In the genomic region with DNA sequence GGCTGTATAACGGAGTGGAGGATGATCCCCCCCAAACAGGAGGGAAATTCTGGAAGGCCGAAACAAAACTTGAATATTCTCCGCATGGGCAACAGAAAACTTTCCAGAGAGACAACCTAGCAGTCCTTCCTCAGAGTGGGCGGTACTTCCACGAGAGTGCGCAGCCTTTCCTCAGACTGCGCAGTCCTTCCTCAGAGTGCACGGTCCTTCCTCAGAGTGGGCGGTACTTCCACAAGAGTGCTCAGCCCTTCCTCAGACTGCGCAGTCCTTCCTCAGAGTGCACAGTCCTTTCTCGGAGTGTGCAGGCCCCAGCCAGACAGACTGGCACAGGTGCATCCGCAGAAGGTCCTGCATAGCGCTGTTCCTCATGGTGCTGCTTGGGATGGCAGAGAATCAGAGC, we compare ENCODE assay signal across 19 cellular contexts. TPM values are rescaled to one million over a fixed set of nuclear protein-coding genes. Genes with fewer than 3 reads are reported as not detected.
DNase-seq lines count a peak whose midpoint lies in the region; ATAC-seq, FAIRE-seq and TF ChIP-seq lines count a peak whose summit lies in the region.
"Had no signal": no experiment of that assay in that cellular context is flagged by ENCODE, and none has a peak within 500 bp of the region (broad histone marks: within the 10 kb centered on the region; RNA-seq: fewer than 3 reads in every experiment).

No MANE protein-coding gene starts in this region.

- intact Hi-C loops in HepG2 (cut with micrococcal nuclease; ENCODE audit: unreplicated experiment) (no loop called here), right lobe of liver (cut with DNase I) (loop anchor here in 1 of 2 donors (10.0 kb wide), 2 partner anchors 58 to 72 kb away; no protein-coding TSS in a partner anchor), PC-9 (cut with micrococcal nuclease; ENCODE audit: unreplicated experiment) (no loop called here)

- TF ChIP-seq EP300 in HepG2 (IDR thresholded peaks at IDR 0.05; ENCODE audit: low read depth in 2 of 2, low read length in 2 of 2) (no peak), HepG2 (CRISPR knock-in tag; IDR thresholded peaks at IDR 0.05; ENCODE audit: borderline replicate concordance) (no peak)

- no peak overlapping the region for H3K4me2 ChIP-seq in HepG2 (ENCODE audit: low read depth, low read length)
- no peak overlapping the region for H3K4me2 ChIP-seq in DND-41 (ENCODE audit: insufficient read depth, low read length)
- H3K4me2 ChIP-seq in PC-9 = no peak overlapping the region

- peak overlapping the region in 1 of 8 donors; percentile 79 for H3K27ac Mint-ChIP-seq in CD8-positive, alpha-beta memory T cell
- H3K27ac Mint-ChIP-seq: CD4-positive, CD25-positive, alpha-beta regulatory T cell; HFFc6 had no signal

- no peaks in the 10 kb centered on the region for H3F3A ChIP-seq in PC-9 (ENCODE audit: insufficient read depth, low read depth)

- no peak for TF ChIP-seq RAD21 in HepG2 (CRISPR knock-in tag; IDR thresholded peaks at IDR 0.05)

- TF ChIP-seq CTCF in HepG2 (CRISPR knock-in tag; IDR thresholded peaks at IDR 0.05) = no peak
- TF ChIP-seq CTCF in right lobe of liver (IDR thresholded peaks at IDR 0.05) = no peak
- TF ChIP-seq CTCF in DND-41 (IDR thresholded peaks at IDR 0.05; ENCODE audit: borderline replicate concordance, extremely low read depth, low read length, poor library complexity, severe bottlenecking) = no peak
- no peak for TF ChIP-seq CTCF in PC-9 (conservative IDR thresholded peaks at IDR 0.05)
- no peak for TF ChIP-seq CTCF in omental fat pad (IDR thresholded peaks at IDR 0.05)

- peaks cover 4 to 7% of the 10 kb centered on the region in 2 donors for H3K27me3 Mint-ChIP-seq in CD8-positive, alpha-beta memory T cell

- no peak overlapping the region for H3K4me3 Mint-ChIP-seq in CD8-positive, alpha-beta memory T cell
- H3K4me3 Mint-ChIP-seq: CD4-positive, CD25-positive, alpha-beta regulatory T cell; HFFc6 had no signal

- H3K9me3 ChIP-seq in HepG2 (ENCODE audit: low read length) = no peaks in the 10 kb centered on the region
- H3K9me3 ChIP-seq in right lobe of liver = no peaks in the 10 kb centered on the region
- H3K9me3 ChIP-seq in DND-41 (ENCODE audit: insufficient read depth, low read length, severe bottlenecking) = peaks cover 2% of the 10 kb centered on the region
- H3K9me3 ChIP-seq in PC-9 (ENCODE audit: insufficient read depth, low read depth) = no peaks in the 10 kb centered on the region
- H3K9me3 ChIP-seq in CD8-positive, alpha-beta memory T cell (ENCODE audit: low read length) = no peaks in the 10 kb centered on the region

- H3K27me3 ChIP-seq in HepG2 (ENCODE audit: control insufficient read depth in 1 of 2, insufficient read depth in 2 of 2, low read length in 2 of 2) (no peaks in the 10 kb centered on the region), right lobe of liver (no peaks in the 10 kb centered on the region), DND-41 (ENCODE audit: insufficient read depth, low read length, poor library complexity) (no peaks in the 10 kb centered on the region), PC-9 (ENCODE audit: insufficient read depth, low read depth) (no peaks in the 10 kb centered on the region)
- H3K27me3 ChIP-seq in CD8-positive, alpha-beta memory T cell (ENCODE audit: insufficient read depth, low read length, poor library complexity, severe bottlenecking) = no peaks in the 10 kb centered on the region

- no peaks in the 10 kb centered on the region for H3K79me2 ChIP-seq in HepG2 (ENCODE audit: insufficient read depth, low read length)
- H3K79me2 ChIP-seq in DND-41 (ENCODE audit: insufficient read depth, low read length) = no peaks in the 10 kb centered on the region
- H3K79me2 ChIP-seq in PC-9 (ENCODE audit: low read depth) = no peaks in the 10 kb centered on the region

- ATAC-seq in HepG2 = no peak; the same call in 2 of the 3 replicates
- ATAC-seq in right lobe of liver = no peak
- ATAC-seq in DND-41 (ENCODE audit: insufficient read depth, low read depth) = no peak
- ATAC-seq in omental fat pad (ENCODE audit: low FRiP score) = peak; percentile 26

- H3K9ac ChIP-seq in HepG2 (ENCODE audit: insufficient read depth, low read depth, low read length) (no peak overlapping the region), DND-41 (ENCODE audit: low read depth, low read length) (no peak overlapping the region)

- no peak for FAIRE-seq in HepG2 (lab: Jason Lieb, UNC)
- FAIRE-seq: G401.6, GM19239 had no signal

- H3K36me3 Mint-ChIP-seq in CD8-positive, alpha-beta memory T cell = peaks cover 6 to 26% (median 8%) of the 10 kb centered on the region in 3 donors

- H2AFZ ChIP-seq in HepG2 (ENCODE audit: low read length) (no peak overlapping the region), DND-41 (ENCODE audit: low read depth, low read length) (no peak overlapping the region), PC-9 (no peak overlapping the region)

- TSS peak; percentile 28 for BruUV-seq in HepG2 (replicated peaks; lab: Mats Ljungman, UMichigan)
- BruUV-seq in PC-9 (replicated peaks; lab: Mats Ljungman, UMichigan) = TSS peak; percentile 26

- 90% methylated on average over 9 of the region's 13 CpGs for WGBS in HepG2 (ENCODE audit: low lambda C conversion rate)
- 95% methylated on average over 9 of the region's 13 CpGs for WGBS in right lobe of liver (ENCODE audit: insufficient coverage, low coverage, low lambda C conversion rate, missing lambda C conversion rate)

- in situ Hi-C loops in HepG2 (cut with HindIII; ENCODE audit: extremely low pct_ligation_motif_present, low pct_unique_long_range_greater_than_20kb) = loop anchor here (5.0 kb wide), 1 partner anchor 66 kb away; no protein-coding TSS in a partner anchor

- H3K4me1 Mint-ChIP-seq in CD8-positive, alpha-beta memory T cell = peaks cover 0 to 4% (median 0%) of the 10 kb centered on the region in 3 donors
- H3K4me1 Mint-ChIP-seq: CD4-positive, CD25-positive, alpha-beta regulatory T cell had no signal

- H3K27ac ChIP-seq in HepG2 (ENCODE audit: extremely low read length, insufficient read depth, low read length) (no peak overlapping the region), right lobe of liver (no peak overlapping the region), DND-41 (ENCODE audit: low read length) (peak overlapping the region; percentile 70), PC-9 (no peak overlapping the region)
- H3K27ac ChIP-seq in CD8-positive, alpha-beta memory T cell (ENCODE audit: low read depth, low read length) = no peak overlapping the region

- H3K4me3 ChIP-seq in HepG2 (replicated peaks in 1 of 3; ENCODE audit: insufficient read depth in 1 of 3, low read depth in 2 of 3, low read length in 3 of 3) (no peak overlapping the region), right lobe of liver (no peak overlapping the region), DND-41 (ENCODE audit: low read depth in 1 of 2, low read length in 2 of 2) (no peak overlapping the region), PC-9 (no peak overlapping the region)
- H3K4me3 ChIP-seq in CD8-positive, alpha-beta memory T cell (ENCODE audit: low read length) = no peak overlapping the region

- H4K20me1 ChIP-seq in HepG2 (ENCODE audit: insufficient read depth, low read length) (no peaks in the 10 kb centered on the region), DND-41 (ENCODE audit: insufficient read depth, low read length) (peaks cover 3% of the 10 kb centered on the region; the same call in 1 of the 2 replicates), PC-9 (ENCODE audit: insufficient read depth) (0 out of 2 replicates have a peak, but pooled peaks cover 7% of the 10 kb centered on the region)

- H3K9me2 ChIP-seq in PC-9 (ENCODE audit: insufficient read depth) = no peaks in the 10 kb centered on the region

- peaks cover 7% of the 10 kb centered on the region for H3K4me1 ChIP-seq in HepG2 (ENCODE audit: insufficient read depth, low read length)
- no peaks in the 10 kb centered on the region for H3K4me1 ChIP-seq in right lobe of liver
- H3K4me1 ChIP-seq in DND-41 (ENCODE audit: insufficient read depth, low read length) = peaks cover 38% of the 10 kb centered on the region
- no peaks in the 10 kb centered on the region for H3K4me1 ChIP-seq in PC-9 (replicated peaks; ENCODE audit: insufficient read depth)
- H3K4me1 ChIP-seq in CD8-positive, alpha-beta memory T cell (ENCODE audit: insufficient read depth, low read length) = no peaks in the 10 kb centered on the region

- CTCF ChIA-PET in HepG2 (lab: Yijun Ruan, JAX; ENCODE audit: low intra/inter-chr PET ratio, low total read pairs) (no interaction called here), PC-9 (lab: Charles Lee) (no interaction called here)
- CTCF ChIA-PET in CD8-positive, alpha-beta memory T cell (lab: Charles Lee) = no interaction called here

- H3K9me3 Mint-ChIP-seq in CD8-positive, alpha-beta memory T cell = peaks cover 0 to 2% (median 0%) of the 10 kb centered on the region in 5 donors

- H3K36me3 ChIP-seq in HepG2 (replicated peaks in 1 of 2; ENCODE audit: control insufficient read depth in 1 of 2, insufficient read depth in 2 of 2, low read length in 2 of 2) (peaks cover 5 to 13% of the 10 kb centered on the region in 2 experiments; a peak in 4 of 5 replicates), right lobe of liver (peaks cover 0 to 13% (median 2%) of the 10 kb centered on the region in 4 donors), DND-41 (ENCODE audit: insufficient read depth, low read length) (peaks cover 36% of the 10 kb centered on the region), PC-9 (ENCODE audit: low read depth) (peaks cover 8% of the 10 kb centered on the region; the same call in 1 of the 2 replicates)
- peaks cover 6% of the 10 kb centered on the region for H3K36me3 ChIP-seq in CD8-positive, alpha-beta memory T cell (ENCODE audit: insufficient read depth, low read length)

- TF ChIP-seq POLR2A in HepG2 (IDR thresholded peaks at IDR 0.05; ENCODE audit: insufficient read depth in 1 of 2, low read depth in 2 of 2, low read length in 2 of 2) (no peak), right lobe of liver (IDR thresholded peaks at IDR 0.05) (no peak)

- POLR2A ChIA-PET in HepG2 (lab: Yijun Ruan, JAX) (no interaction called here), PC-9 (lab: Charles Lee; ENCODE audit: unreplicated experiment) (no interaction called here)
- POLR2A ChIA-PET in CD8-positive, alpha-beta memory T cell (lab: Charles Lee) = no interaction called here

- DNase-seq in HepG2 (ENCODE audit: low spot score) (no peak), right lobe of liver (no peak), DND-41 (no peak), PC-9 (no peak), omental fat pad (ENCODE audit: low spot score) (no peak), NCI-H1694 treated with DMSO at 0.1 percent for 48 hours (lab: John Stamatoyannopoulos, UW) (no peak)
- DNase-seq in CD8-positive, alpha-beta memory T cell = no peak
- DNase-seq in activated T-cell treated with anti-CD3 and anti-CD28 coated beads, Interleukin-2, amount 50 U/mL, for 48 hours = no peak
- DNase-seq: CD4-positive, CD25-positive, alpha-beta regulatory T cell; DMS79; EL; HCEC 1CT; HFFc6; IMR-90 had no signal

RNA-seq across cellular contexts. Expression of gene GALP, which starts 12.7 kb away (rescaled TPM):
- total RNA-seq in HepG2 (2016; rRNA removed; fragmentation: Illumina TruSeq; extraction: Trizol) (not detected in 2 replicates), right lobe of liver (under 1 TPM in 2 of 6 experiments, not detected in 4; 0.42 to 0.46 TPM), PC-9 (2021) (not detected in 2 replicates), omental fat pad (not detected)
- total RNA-seq in HepG2 (2016; cell fraction: cytosol; rRNA removed; fragmentation: Illumina TruSeq; extraction: Trizol; ENCODE audit: low read depth) = not detected in 2 replicates
- total RNA-seq in HepG2 (2016; cell fraction: insoluble cytoplasmic fraction; rRNA removed; fragmentation: Illumina TruSeq; extraction: Trizol) = not detected in 2 replicates
- not detected in 2 replicates for total RNA-seq in HepG2 (2016; cell fraction: membrane; rRNA removed; fragmentation: Illumina TruSeq; extraction: Trizol)
- total RNA-seq in HepG2 (2016; cell fraction: nucleus; rRNA removed; fragmentation: Illumina TruSeq; extraction: Trizol) = not detected in 2 replicates
- not detected in 2 replicates for polyA plus RNA-seq in HepG2 (2011; rRNA removed)
- polyA plus RNA-seq in HepG2 (2011; cell fraction: cytosol; rRNA removed) = not detected in 2 replicates
- polyA plus RNA-seq in HepG2 (2011; cell fraction: nucleus; rRNA removed) = not detected in 2 replicates
- not detected in 2 replicates for polyA plus RNA-seq in HepG2 (2012)
- polyA plus RNA-seq in HepG2 (2016; cell fraction: cytosol; fragmentation: Illumina TruSeq; extraction: Trizol; ENCODE audit: low read depth) = not detected in 2 replicates
- polyA plus RNA-seq in HepG2 (2016; cell fraction: insoluble cytoplasmic fraction; fragmentation: Illumina TruSeq; extraction: Trizol; ENCODE audit: low read depth) = not detected in 2 replicates
- not detected in 2 replicates for polyA plus RNA-seq in HepG2 (2016; cell fraction: membrane; fragmentation: Illumina TruSeq; extraction: Trizol; ENCODE audit: low read depth)
- polyA plus RNA-seq in HepG2 (2016; cell fraction: nucleus; fragmentation: Illumina TruSeq; extraction: Trizol; ENCODE audit: insufficient read depth, low read depth) = not detected in 2 replicates
- not detected in 2 replicates for polyA minus RNA-seq in HepG2 (2011; rRNA and poly(A)+ RNA removed; ENCODE audit: low replicate concordance)
- polyA minus RNA-seq in HepG2 (2011; cell fraction: cytosol; rRNA and poly(A)+ RNA removed) = not detected in 2 replicates
- not detected in 2 replicates for polyA minus RNA-seq in HepG2 (2011; cell fraction: nucleus; rRNA and poly(A)+ RNA removed)
- total RNA-seq in CD8-positive, alpha-beta memory T cell = not detected
- not detected for polyA plus RNA-seq in CD8-positive, alpha-beta memory T cell
- total RNA-seq: A673; CD4-positive, CD25-positive, alpha-beta regulatory T cell; HFFc6; IMR-90 had no signal
- polyA plus RNA-seq: BJ; CD4-positive, CD25-positive, alpha-beta regulatory T cell; IMR-90 had no signal

RNA-seq across cellular contexts. Expression of gene ZNF444, which starts 22.0 kb away (rescaled TPM):
- 24.4 and 30.3 TPM in 2 replicates for total RNA-seq in HepG2 (2016; rRNA removed; fragmentation: Illumina TruSeq; extraction: Trizol)
- total RNA-seq in HepG2 (2016; cell fraction: cytosol; rRNA removed; fragmentation: Illumina TruSeq; extraction: Trizol; ENCODE audit: low read depth) = 8.7 and 10.7 TPM in 2 replicates
- total RNA-seq in HepG2 (2016; cell fraction: insoluble cytoplasmic fraction; rRNA removed; fragmentation: Illumina TruSeq; extraction: Trizol) = 24.3 and 28.9 TPM in 2 replicates
- total RNA-seq in HepG2 (2016; cell fraction: membrane; rRNA removed; fragmentation: Illumina TruSeq; extraction: Trizol) = 18.5 and 19.0 TPM in 2 replicates
- total RNA-seq in HepG2 (2016; cell fraction: nucleus; rRNA removed; fragmentation: Illumina TruSeq; extraction: Trizol) = 16.6 and 20.8 TPM in 2 replicates
- polyA plus RNA-seq in HepG2 (2011; rRNA removed) = 27.4 and 34.2 TPM in 2 replicates
- 26.3 and 39.4 TPM in 2 replicates for polyA plus RNA-seq in HepG2 (2011; cell fraction: cytosol; rRNA removed)
- 141 and 147 TPM in 2 replicates for polyA plus RNA-seq in HepG2 (2011; cell fraction: nucleus; rRNA removed)
- 31.4 and 36.8 TPM in 2 replicates for polyA plus RNA-seq in HepG2 (2012)
- 9.9 and 10.2 TPM in 2 replicates for polyA plus RNA-seq in HepG2 (2016; cell fraction: cytosol; fragmentation: Illumina TruSeq; extraction: Trizol; ENCODE audit: low read depth)
- 35.6 and 37.8 TPM in 2 replicates for polyA plus RNA-seq in HepG2 (2016; cell fraction: insoluble cytoplasmic fraction; fragmentation: Illumina TruSeq; extraction: Trizol; ENCODE audit: low read depth)
- 15.1 and 15.7 TPM in 2 replicates for polyA plus RNA-seq in HepG2 (2016; cell fraction: membrane; fragmentation: Illumina TruSeq; extraction: Trizol; ENCODE audit: low read depth)
- 59.4 and 67.1 TPM in 2 replicates for polyA plus RNA-seq in HepG2 (2016; cell fraction: nucleus; fragmentation: Illumina TruSeq; extraction: Trizol; ENCODE audit: insufficient read depth, low read depth)
- polyA minus RNA-seq in HepG2 (2011; rRNA and poly(A)+ RNA removed; ENCODE audit: low replicate concordance) = 7.0 and 28.3 TPM in 2 replicates
- 15.8 and 20.3 TPM in 2 replicates for polyA minus RNA-seq in HepG2 (2011; cell fraction: cytosol; rRNA and poly(A)+ RNA removed)
- polyA minus RNA-seq in HepG2 (2011; cell fraction: nucleus; rRNA and poly(A)+ RNA removed) = 11.1 and 17.4 TPM in 2 replicates
- 10 to 100 TPM; 23.2 to 38.4 (median 30.8) TPM for total RNA-seq in right lobe of liver
- 50.5 and 74.2 TPM in 2 replicates for total RNA-seq in PC-9 (2021)
- 10 to 100 TPM; 10.4 to 14.2 (median 13.1) TPM for total RNA-seq in omental fat pad
- total RNA-seq in CD8-positive, alpha-beta memory T cell = 10 to 100 TPM; 24.9 to 26.7 TPM
- polyA plus RNA-seq in CD8-positive, alpha-beta memory T cell = 19.7 TPM

RNA-seq across cellular contexts. Expression of gene ZSCAN5B, which starts 34.5 kb away (rescaled TPM):
- total RNA-seq in HepG2 (2016; rRNA removed; fragmentation: Illumina TruSeq; extraction: Trizol) (not detected in 2 replicates), right lobe of liver (not detected), PC-9 (2021) (not detected in 2 replicates), omental fat pad (not detected)
- not detected in 2 replicates for total RNA-seq in HepG2 (2016; cell fraction: cytosol; rRNA removed; fragmentation: Illumina TruSeq; extraction: Trizol; ENCODE audit: low read depth)
- total RNA-seq in HepG2 (2016; cell fraction: insoluble cytoplasmic fraction; rRNA removed; fragmentation: Illumina TruSeq; extraction: Trizol) = not detected in 2 replicates
- not detected in 2 replicates for total RNA-seq in HepG2 (2016; cell fraction: membrane; rRNA removed; fragmentation: Illumina TruSeq; extraction: Trizol)
- total RNA-seq in HepG2 (2016; cell fraction: nucleus; rRNA removed; fragmentation: Illumina TruSeq; extraction: Trizol) = not detected in 2 replicates
- not detected in 2 replicates for polyA plus RNA-seq in HepG2 (2011; rRNA removed)
- 0.05 TPM in 1 of 2 replicates, not detected in the other for polyA plus RNA-seq in HepG2 (2011; cell fraction: cytosol; rRNA removed)
- polyA plus RNA-seq in HepG2 (2011; cell fraction: nucleus; rRNA removed) = not detected in 2 replicates
- polyA plus RNA-seq in HepG2 (2012) = not detected in 2 replicates
- polyA plus RNA-seq in HepG2 (2016; cell fraction: cytosol; fragmentation: Illumina TruSeq; extraction: Trizol; ENCODE audit: low read depth) = 0.06 TPM in 1 of 2 replicates, not detected in the other
- polyA plus RNA-seq in HepG2 (2016; cell fraction: insoluble cytoplasmic fraction; fragmentation: Illumina TruSeq; extraction: Trizol; ENCODE audit: low read depth) = not detected in 2 replicates
- not detected in 2 replicates for polyA plus RNA-seq in HepG2 (2016; cell fraction: membrane; fragmentation: Illumina TruSeq; extraction: Trizol; ENCODE audit: low read depth)
- not detected in 2 replicates for polyA plus RNA-seq in HepG2 (2016; cell fraction: nucleus; fragmentation: Illumina TruSeq; extraction: Trizol; ENCODE audit: insufficient read depth, low read depth)
- 0.32 TPM in 1 of 2 replicates, not detected in the other for polyA minus RNA-seq in HepG2 (2011; rRNA and poly(A)+ RNA removed; ENCODE audit: low replicate concordance)
- polyA minus RNA-seq in HepG2 (2011; cell fraction: cytosol; rRNA and poly(A)+ RNA removed) = not detected in 2 replicates
- polyA minus RNA-seq in HepG2 (2011; cell fraction: nucleus; rRNA and poly(A)+ RNA removed) = not detected in 2 replicates
- not detected for total RNA-seq in CD8-positive, alpha-beta memory T cell
- polyA plus RNA-seq in CD8-positive, alpha-beta memory T cell = not detected
- total RNA-seq: A673; CD4-positive, CD25-positive, alpha-beta regulatory T cell; IMR-90 had no signal
- polyA plus RNA-seq: CD4-positive, CD25-positive, alpha-beta regulatory T cell; IMR-90 had no signal

RNA-seq across cellular contexts. Expression of gene ZSCAN5C, which starts 39.0 kb away (rescaled TPM):
- not detected in 2 replicates for total RNA-seq in HepG2 (2016; rRNA removed; fragmentation: Illumina TruSeq; extraction: Trizol)
- total RNA-seq in HepG2 (2016; cell fraction: cytosol; rRNA removed; fragmentation: Illumina TruSeq; extraction: Trizol; ENCODE audit: low read depth) = not detected in 2 replicates
- total RNA-seq in HepG2 (2016; cell fraction: insoluble cytoplasmic fraction; rRNA removed; fragmentation: Illumina TruSeq; extraction: Trizol) = not detected in 2 replicates
- not detected in 2 replicates for total RNA-seq in HepG2 (2016; cell fraction: membrane; rRNA removed; fragmentation: Illumina TruSeq; extraction: Trizol)
- total RNA-seq in HepG2 (2016; cell fraction: nucleus; rRNA removed; fragmentation: Illumina TruSeq; extraction: Trizol) = not detected in 2 replicates
- polyA plus RNA-seq in HepG2 (2011; rRNA removed) = not detected in 2 replicates
- polyA plus RNA-seq in HepG2 (2011; cell fraction: cytosol; rRNA removed) = not detected in 2 replicates
- not detected in 2 replicates for polyA plus RNA-seq in HepG2 (2011; cell fraction: nucleus; rRNA removed)
- polyA plus RNA-seq in HepG2 (2012) = not detected in 2 replicates
- not detected in 2 replicates for polyA plus RNA-seq in HepG2 (2016; cell fraction: cytosol; fragmentation: Illumina TruSeq; extraction: Trizol; ENCODE audit: low read depth)
- polyA plus RNA-seq in HepG2 (2016; cell fraction: insoluble cytoplasmic fraction; fragmentation: Illumina TruSeq; extraction: Trizol; ENCODE audit: low read depth) = not detected in 2 replicates
- not detected in 2 replicates for polyA plus RNA-seq in HepG2 (2016; cell fraction: membrane; fragmentation: Illumina TruSeq; extraction: Trizol; ENCODE audit: low read depth)
- not detected in 2 replicates for polyA plus RNA-seq in HepG2 (2016; cell fraction: nucleus; fragmentation: Illumina TruSeq; extraction: Trizol; ENCODE audit: insufficient read depth, low read depth)
- not detected in 2 replicates for polyA minus RNA-seq in HepG2 (2011; rRNA and poly(A)+ RNA removed; ENCODE audit: low replicate concordance)
- not detected in 2 replicates for polyA minus RNA-seq in HepG2 (2011; cell fraction: cytosol; rRNA and poly(A)+ RNA removed)
- not detected in 2 replicates for polyA minus RNA-seq in HepG2 (2011; cell fraction: nucleus; rRNA and poly(A)+ RNA removed)
- not detected for total RNA-seq in right lobe of liver
- total RNA-seq in PC-9 (2021) = not detected in 2 replicates
- total RNA-seq in omental fat pad = not detected
- not detected for total RNA-seq in CD8-positive, alpha-beta memory T cell
- polyA plus RNA-seq in CD8-positive, alpha-beta memory T cell = not detected
- total RNA-seq: A673; CD4-positive, CD25-positive, alpha-beta regulatory T cell; H4; HFFc6; IMR-90 had no signal
- polyA plus RNA-seq: BJ; CD4-positive, CD25-positive, alpha-beta regulatory T cell; IMR-90 had no signal

RNA-seq across cellular contexts. Expression of gene ZNF787, which starts 42.0 kb away (rescaled TPM):
- total RNA-seq in HepG2 (2016; rRNA removed; fragmentation: Illumina TruSeq; extraction: Trizol) (35.6 and 42.8 TPM in 2 replicates), right lobe of liver (10 to 100 TPM; 15.8 to 26.0 (median 22.5) TPM), PC-9 (2021) (51.4 and 51.5 TPM in 2 replicates), omental fat pad (10 to 100 TPM; 10.9 to 18.6 (median 12.0) TPM)
- total RNA-seq in HepG2 (2016; cell fraction: cytosol; rRNA removed; fragmentation: Illumina TruSeq; extraction: Trizol; ENCODE audit: low read depth) = 29.0 and 33.1 TPM in 2 replicates
- 34.7 and 46.1 TPM in 2 replicates for total RNA-seq in HepG2 (2016; cell fraction: insoluble cytoplasmic fraction; rRNA removed; fragmentation: Illumina TruSeq; extraction: Trizol)
- total RNA-seq in HepG2 (2016; cell fraction: membrane; rRNA removed; fragmentation: Illumina TruSeq; extraction: Trizol) = 62.2 and 73.5 TPM in 2 replicates
- 17.6 and 21.2 TPM in 2 replicates for total RNA-seq in HepG2 (2016; cell fraction: nucleus; rRNA removed; fragmentation: Illumina TruSeq; extraction: Trizol)
- polyA plus RNA-seq in HepG2 (2011; rRNA removed) = 15.1 and 23.1 TPM in 2 replicates
- 9.6 and 21.1 TPM in 2 replicates for polyA plus RNA-seq in HepG2 (2011; cell fraction: cytosol; rRNA removed)
- polyA plus RNA-seq in HepG2 (2011; cell fraction: nucleus; rRNA removed) = 24.0 and 30.1 TPM in 2 replicates
- 20.1 and 21.2 TPM in 2 replicates for polyA plus RNA-seq in HepG2 (2012)
- polyA plus RNA-seq in HepG2 (2016; cell fraction: cytosol; fragmentation: Illumina TruSeq; extraction: Trizol; ENCODE audit: low read depth) = 34.6 and 40.9 TPM in 2 replicates
- polyA plus RNA-seq in HepG2 (2016; cell fraction: insoluble cytoplasmic fraction; fragmentation: Illumina TruSeq; extraction: Trizol; ENCODE audit: low read depth) = 47.2 and 47.3 TPM in 2 replicates
- polyA plus RNA-seq in HepG2 (2016; cell fraction: membrane; fragmentation: Illumina TruSeq; extraction: Trizol; ENCODE audit: low read depth) = 55.5 and 74.3 TPM in 2 replicates
- 38.1 and 41.9 TPM in 2 replicates for polyA plus RNA-seq in HepG2 (2016; cell fraction: nucleus; fragmentation: Illumina TruSeq; extraction: Trizol; ENCODE audit: insufficient read depth, low read depth)
- polyA minus RNA-seq in HepG2 (2011; rRNA and poly(A)+ RNA removed; ENCODE audit: low replicate concordance) = 11.1 and 37.8 TPM in 2 replicates
- polyA minus RNA-seq in HepG2 (2011; cell fraction: cytosol; rRNA and poly(A)+ RNA removed) = 24.6 and 29.7 TPM in 2 replicates
- polyA minus RNA-seq in HepG2 (2011; cell fraction: nucleus; rRNA and poly(A)+ RNA removed) = 9.8 and 11.8 TPM in 2 replicates
- total RNA-seq in CD8-positive, alpha-beta memory T cell = 10 to 100 TPM; 34.7 to 38.7 TPM
- 2.8 TPM for polyA plus RNA-seq in CD8-positive, alpha-beta memory T cell
